In the genomic region with DNA sequence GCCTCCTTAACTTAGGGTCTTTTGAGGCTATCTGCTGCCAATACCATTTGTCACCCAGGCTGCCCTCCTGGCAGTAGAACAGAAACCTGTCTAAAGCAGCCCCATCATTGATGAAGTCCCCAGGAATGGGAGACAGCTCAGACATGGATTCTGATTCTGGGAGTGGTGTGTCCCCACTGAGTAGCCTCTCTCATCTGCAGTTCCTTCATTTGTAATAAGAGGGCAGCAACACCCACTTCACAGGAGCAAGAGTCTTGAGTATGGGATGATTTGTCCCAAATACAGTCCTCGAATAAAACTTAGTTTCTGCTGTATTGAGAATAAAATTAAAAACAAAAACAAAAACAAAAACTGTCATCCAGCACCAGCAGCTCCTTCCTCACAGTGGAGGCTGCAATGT, we compare ENCODE assay signal across 8 cellular contexts.
DNase-seq lines count a peak whose midpoint lies in the region; ATAC-seq and TF ChIP-seq lines count a peak whose summit lies in the region.

No MANE protein-coding gene starts in this region.

- in situ Hi-C loops in GM23248 (cut with MboI): no loop called here

- H3F3A ChIP-seq in GM23248 (ENCODE audit: insufficient read depth) (no peaks in the 10 kb centered on the region), PC-9 (ENCODE audit: insufficient read depth, low read depth) (no peaks in the 10 kb centered on the region)

- 0% methylated on average over 1 of the region's 1 CpG for WGBS in GM23248 (ENCODE audit: low coverage in 1 of 2, low lambda C conversion rate in 2 of 2, missing lambda C conversion rate in 2 of 2), 2 experiments
- WGBS in sigmoid colon, 2 donors: 31 to 59% methylated on average over 1 of the region's 1 CpG

- intact Hi-C loops in PC-9 (cut with micrococcal nuclease; ENCODE audit: unreplicated experiment) (no loop called here), sigmoid colon (cut with DNase I) (no loop called here)

- H3K9me2 ChIP-seq in GM23248 (ENCODE audit: insufficient read depth) (no peaks in the 10 kb centered on the region), PC-9 (ENCODE audit: insufficient read depth) (no peaks in the 10 kb centered on the region)

- H2AFZ ChIP-seq in GM23248: no peak overlapping the region
- H2AFZ ChIP-seq in PC-9: no peak overlapping the region

- BruUV-seq in PC-9 (replicated peaks; lab: Mats Ljungman, UMichigan): no TSS peak

- CTCF ChIA-PET in PC-9 (lab: Charles Lee): no interaction called here

- H3K4me1 ChIP-seq in GM23248 (ENCODE audit: insufficient read depth) (no peaks in the 10 kb centered on the region), PC-9 (replicated peaks; ENCODE audit: insufficient read depth) (no peaks in the 10 kb centered on the region), sigmoid colon (no peaks in the 10 kb centered on the region)

- H3K4me2 ChIP-seq in GM23248 (ENCODE audit: unreplicated experiment) (no peak overlapping the region), PC-9 (no peak overlapping the region)

- TF ChIP-seq POLR2A in sigmoid colon (IDR thresholded peaks at IDR 0.05): no peak

- H4K20me1 ChIP-seq in GM23248 (ENCODE audit: insufficient read depth) (no peaks in the 10 kb centered on the region), PC-9 (ENCODE audit: insufficient read depth) (no peaks in the 10 kb centered on the region)

- POLR2A ChIA-PET in PC-9 (lab: Charles Lee; ENCODE audit: unreplicated experiment): no interaction called here

- no peak overlapping the region for H3K9ac ChIP-seq in GM23248

- no peaks in the 10 kb centered on the region for H3K9me3 ChIP-seq in GM23248 (ENCODE audit: low read depth)
- no peaks in the 10 kb centered on the region for H3K9me3 ChIP-seq in PC-9 (ENCODE audit: insufficient read depth, low read depth)
- no peaks in the 10 kb centered on the region for H3K9me3 ChIP-seq in sigmoid colon

- H3K79me2 ChIP-seq in GM23248 (ENCODE audit: insufficient read depth) (no peaks in the 10 kb centered on the region), PC-9 (ENCODE audit: low read depth) (no peaks in the 10 kb centered on the region)

- H3K27ac ChIP-seq in GM23248: no peak overlapping the region
- H3K27ac ChIP-seq in PC-9: no peak overlapping the region
- H3K27ac ChIP-seq in sigmoid colon: no peak overlapping the region

- H3K36me3 ChIP-seq in GM23248 (ENCODE audit: low read depth) (no peaks in the 10 kb centered on the region), PC-9 (ENCODE audit: low read depth) (no peaks in the 10 kb centered on the region), sigmoid colon (no peaks in the 10 kb centered on the region)

- DNase-seq in Ammon's horn (ENCODE audit: low spot score) (peak; percentile 72), GM23248 (peak; percentile 23), PC-9 (no peak), iPS-NIHi7 (ENCODE audit: extremely low spot score) (peak; percentile 76), GM19240 (ENCODE audit: insufficient read length, low spot score) (no peak), sigmoid colon (no peak)
- DNase-seq in stimulated activated CD4-positive, alpha-beta T cell treated with anti-CD3 and anti-CD28 coated beads, Interleukin-1b, Interleukin-23, amount 100 ng/mL, for 48 hours: no peak

- TF ChIP-seq CTCF in PC-9 (conservative IDR thresholded peaks at IDR 0.05): peak; percentile 53
- TF ChIP-seq CTCF in sigmoid colon (IDR thresholded peaks at IDR 0.05): no peak

- no peak overlapping the region for H3K4me3 ChIP-seq in GM23248
- no peak overlapping the region for H3K4me3 ChIP-seq in PC-9
- H3K4me3 ChIP-seq in sigmoid colon: no peak overlapping the region

- H3K27me3 ChIP-seq in GM23248 (replicated peaks; ENCODE audit: insufficient read depth) (no peaks in the 10 kb centered on the region), PC-9 (ENCODE audit: insufficient read depth, low read depth) (peaks cover 7% of the 10 kb centered on the region; the same call in 1 of the 2 replicates), sigmoid colon (no peaks in the 10 kb centered on the region)

- no peak for TF ChIP-seq EP300 in sigmoid colon (IDR thresholded peaks at IDR 0.05)

- no peak for ATAC-seq in GM21367 (IDR thresholded peaks at IDR 0.05; ENCODE audit: unreplicated experiment)

Comparison
In these comparisons a context has a peak if more than half of its experiments do, and no peak if none do; other contexts are left out.
1. DNase-seq: peak in Ammon's horn (single experiment), GM23248 (single experiment) and iPS-NIHi7 (single experiment); none in PC-9 (0 of 2), GM19240 (single experiment), sigmoid colon (single experiment) and stimulated activated CD4-positive, alpha-beta T cell treated with anti-CD3 and anti-CD28 coated beads, Interleukin-1b, Interleukin-23, amount 100 ng/mL, for 48 hours (single experiment).